16 cellular contexts compared by ENCODE assay signal in the genomic region with DNA sequence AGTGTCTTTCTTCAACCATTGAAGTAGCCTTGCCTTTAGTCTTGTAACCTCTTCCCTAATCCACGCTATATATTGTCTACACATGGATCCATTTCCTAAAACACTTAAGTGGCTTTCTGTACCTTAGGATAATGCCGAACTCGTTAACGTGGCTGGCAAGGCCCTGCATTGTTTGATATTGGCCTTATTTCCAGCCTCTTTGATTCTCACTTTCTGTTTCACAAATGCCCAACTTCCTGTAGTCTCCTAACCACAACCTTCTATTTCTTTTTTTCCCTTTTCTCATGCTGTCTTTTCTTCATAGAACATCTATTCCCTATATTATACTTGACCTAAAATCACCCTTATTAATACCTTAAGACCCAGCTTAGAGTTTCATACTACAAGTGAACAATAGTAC.
DNase-seq lines count a peak whose midpoint lies in the region; ATAC-seq and FAIRE-seq lines count a peak whose summit lies in the region.
"Had no signal": no experiment of that assay in that cellular context is flagged by ENCODE, and none has a peak within 500 bp of the region (broad histone marks: within the 10 kb centered on the region; RNA-seq: fewer than 3 reads in every experiment).

No MANE protein-coding gene starts in this region.

- peak overlapping the region; percentile 49 for H3K27ac Mint-ChIP-seq in T-helper 17 cell

- H3K4me2 ChIP-seq in BLaER1 treated with 17β-estradiol and CSF1 and Interleukin-3, amounts not matched to agents 10 nM and 100 nM: peak overlapping the region; percentile 14 to 77 (median 54)

- no peaks in the 10 kb centered on the region for H3K27me3 Mint-ChIP-seq in T-helper 17 cell

- H3K9me3 ChIP-seq in BLaER1 treated with 17β-estradiol and CSF1 and Interleukin-3, amounts not matched to agents 10 nM and 100 nM (replicated peaks in 1 of 11): peaks cover 9 to 14% (median 13%) of the 10 kb centered on the region in 11 experiments
- no peaks in the 10 kb centered on the region for H3K9me3 ChIP-seq in T-helper 17 cell (ENCODE audit: control insufficient read depth, low read length, poor library complexity, severe bottlenecking)
- H3K9me3 ChIP-seq: SJSA1 had no signal

- H3K36me3 Mint-ChIP-seq in T-helper 17 cell (ENCODE audit: low read depth): peaks cover 2% of the 10 kb centered on the region

- peaks cover 6% of the 10 kb centered on the region for H3K4me1 Mint-ChIP-seq in T-helper 17 cell

- H3K27ac ChIP-seq in BLaER1 treated with 17β-estradiol and CSF1 and Interleukin-3, amounts not matched to agents 10 nM and 100 nM: peak overlapping the region in 9 of 11 experiments; percentile 42 to 80 (median 70); a peak in 16 of 22 replicates
- H3K27ac ChIP-seq: SJSA1 had no signal

- peak overlapping the region in 4 of 11 experiments; percentile 32 to 50 (median 45); a peak in 4 of 22 replicates for H3K9ac ChIP-seq in BLaER1 treated with 17β-estradiol and CSF1 and Interleukin-3, amounts not matched to agents 10 nM and 100 nM

- 0 out of 22 replicates have a peak, but pooled peaks cover 0 to 5% (median 0%) of the 10 kb centered on the region in 11 experiments for H3K36me3 ChIP-seq in BLaER1 treated with 17β-estradiol and CSF1 and Interleukin-3, amounts not matched to agents 10 nM and 100 nM
- H3K36me3 ChIP-seq: SJSA1 had no signal

- peak; percentile 75 for ATAC-seq in HG03159 (IDR thresholded peaks at IDR 0.05; ENCODE audit: unreplicated experiment)
- no peak for ATAC-seq in T-helper 17 cell

- no peak overlapping the region for H3K4me3 ChIP-seq in BLaER1 treated with 17β-estradiol and CSF1 and Interleukin-3, amounts not matched to agents 10 nM and 100 nM
- H3K4me3 ChIP-seq: SJSA1 had no signal

- no peaks in the 10 kb centered on the region for H4K20me1 ChIP-seq in BLaER1 treated with 17β-estradiol and CSF1 and Interleukin-3, amounts not matched to agents 10 nM and 100 nM

- FAIRE-seq in GM19239 (lab: Jason Lieb, UNC): peak; percentile 77
- FAIRE-seq: G401.6 had no signal

- H3K27me3 ChIP-seq in BLaER1 treated with 17β-estradiol and CSF1 and Interleukin-3, amounts not matched to agents 10 nM and 100 nM: no peaks in the 10 kb centered on the region
- H3K27me3 ChIP-seq: SJSA1 had no signal

- DNase-seq in GM19239 (ENCODE audit: insufficient read length, low spot score) (no peak), T-helper 17 cell (no peak), SW 1271 (lab: John Stamatoyannopoulos, UW) (no peak), activated gamma-delta T cell treated with Interleukin-2 at 50 U/mL for 16 hours (no peak)
- no peak for DNase-seq in stimulated activated CD4-positive, alpha-beta T cell treated with anti-CD3 and anti-CD28 coated beads, Interleukin-4, amount 100 ng/mL, for 24 hours
- no peak for DNase-seq in stimulated activated CD4-positive, alpha-beta T cell treated with anti-CD3 and anti-CD28 coated beads, Interleukin-4, amount 100 ng/mL, for 4 hours
- DNase-seq: activated CD4-positive, CD25-positive, alpha-beta regulatory T cell treated with anti-CD3 and anti-CD28 coated beads, Interleukin-2, amount 50 U/mL, for 72 hours; activated gamma-delta T cell; caudate nucleus; erythroblast; KG1; NCI-H2227 treated with DMSO at 0.1 percent for 48 hours had no signal

- H3K4me1 ChIP-seq in BLaER1 treated with 17β-estradiol and CSF1 and Interleukin-3, amounts not matched to agents 10 nM and 100 nM: peaks cover 5 to 36% (median 22%) of the 10 kb centered on the region in 10 experiments; a peak in 19 of 20 replicates
- H3K4me1 ChIP-seq: SJSA1 had no signal

- peak overlapping the region; percentile 13 for H3K4me3 Mint-ChIP-seq in T-helper 17 cell
